In the genomic region with DNA sequence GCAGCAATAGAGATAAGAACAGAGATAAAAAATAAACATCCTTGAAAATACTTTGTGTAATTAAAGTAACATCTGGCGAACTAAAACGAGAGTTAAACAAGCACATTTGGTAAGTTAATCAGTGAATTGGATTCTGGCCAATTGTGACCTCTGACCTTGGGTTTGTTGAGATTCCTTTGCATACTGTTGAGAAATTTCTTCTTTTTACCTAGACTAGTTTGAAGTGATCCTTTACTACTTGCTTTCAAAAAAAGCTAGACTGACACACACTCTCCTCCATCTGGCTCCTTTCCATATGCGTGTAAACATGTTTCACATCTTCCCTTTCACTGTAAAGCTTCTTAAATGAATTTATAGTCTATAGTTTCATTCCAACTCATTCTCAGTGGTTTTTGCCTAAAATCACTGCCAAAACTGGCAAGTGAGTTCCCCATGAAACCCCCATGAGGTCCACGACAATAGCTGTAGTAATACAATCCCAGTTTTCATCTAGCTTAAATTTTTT, we compare ENCODE assay signal across 2 cellular contexts.
TF ChIP-seq lines count a peak whose summit lies in the region.

No MANE protein-coding gene starts in this region.

TF ChIP-seq in IMR-90, 13 proteins besides CTCF, POLR2A, EP300 and RAD21:
- TF ChIP-seq CHD1 (IDR thresholded peaks at IDR 0.05; ENCODE audit: low read depth, low read length) (no peak), MAFK (IDR thresholded peaks at IDR 0.05; ENCODE audit: low read depth, low read length) (no peak), CEBPB (IDR thresholded peaks at IDR 0.05; ENCODE audit: low read depth, low read length) (no peak), SMC3 (IDR thresholded peaks at IDR 0.05; ENCODE audit: low read depth, low read length) (no peak), FOS (IDR thresholded peaks at IDR 0.05; ENCODE audit: low read depth, low read length) (no peak), MAZ (IDR thresholded peaks at IDR 0.05; ENCODE audit: borderline replicate concordance, low read depth, low read length) (no peak), RFX5 (IDR thresholded peaks at IDR 0.05; ENCODE audit: low read depth, low read length) (no peak), BHLHE40 (IDR thresholded peaks at IDR 0.05; ENCODE audit: low read depth, low read length) (no peak), MXI1 (IDR thresholded peaks at IDR 0.05; ENCODE audit: borderline replicate concordance, low read depth, low read length) (no peak), NFE2L2 (IDR thresholded peaks at IDR 0.05; ENCODE audit: low read depth, low read length) (no peak), RCOR1 (IDR thresholded peaks at IDR 0.05; ENCODE audit: insufficient replicate concordance, low read length) (no peak)
- TF ChIP-seq, protein P1, sequence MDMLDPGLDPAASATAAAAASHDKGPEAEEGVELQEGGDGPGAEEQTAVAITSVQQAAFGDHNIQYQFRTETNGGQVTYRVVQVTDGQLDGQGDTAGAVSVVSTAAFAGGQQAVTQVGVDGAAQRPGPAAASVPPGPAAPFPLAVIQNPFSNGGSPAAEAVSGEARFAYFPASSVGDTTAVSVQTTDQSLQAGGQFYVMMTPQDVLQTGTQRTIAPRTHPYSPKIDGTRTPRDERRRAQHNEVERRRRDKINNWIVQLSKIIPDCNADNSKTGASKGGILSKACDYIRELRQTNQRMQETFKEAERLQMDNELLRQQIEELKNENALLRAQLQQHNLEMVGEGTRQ (IDR thresholded peaks at IDR 0.05; ENCODE audit: low read depth, low read length), result no peak
- TF ChIP-seq, protein P2, sequence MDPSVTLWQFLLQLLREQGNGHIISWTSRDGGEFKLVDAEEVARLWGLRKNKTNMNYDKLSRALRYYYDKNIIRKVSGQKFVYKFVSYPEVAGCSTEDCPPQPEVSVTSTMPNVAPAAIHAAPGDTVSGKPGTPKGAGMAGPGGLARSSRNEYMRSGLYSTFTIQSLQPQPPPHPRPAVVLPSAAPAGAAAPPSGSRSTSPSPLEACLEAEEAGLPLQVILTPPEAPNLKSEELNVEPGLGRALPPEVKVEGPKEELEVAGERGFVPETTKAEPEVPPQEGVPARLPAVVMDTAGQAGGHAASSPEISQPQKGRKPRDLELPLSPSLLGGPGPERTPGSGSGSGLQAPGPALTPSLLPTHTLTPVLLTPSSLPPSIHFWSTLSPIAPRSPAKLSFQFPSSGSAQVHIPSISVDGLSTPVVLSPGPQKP (IDR thresholded peaks at IDR 0.05; ENCODE audit: borderline replicate concordance, low read depth, low read length), result no peak

TF ChIP-seq in SK-N-SH, 30 proteins besides CTCF, POLR2A, EP300 and RAD21:
- TF ChIP-seq TEAD4 (IDR thresholded peaks at IDR 0.05; ENCODE audit: borderline replicate concordance, insufficient read depth), result no peak
- TF ChIP-seq RCOR1 (IDR thresholded peaks at IDR 0.05; ENCODE audit: low read length), result no peak
- TF ChIP-seq SIN3A (IDR thresholded peaks at IDR 0.05; ENCODE audit: borderline replicate concordance, low read depth, low read length), result no peak
- no peak for TF ChIP-seq POLR2AphosphoS5 (IDR thresholded peaks at IDR 0.05; ENCODE audit: low read depth, low read length)
- TF ChIP-seq MEF2A (IDR thresholded peaks at IDR 0.05; ENCODE audit: borderline replicate concordance, low read depth), result no peak
- no peak for TF ChIP-seq TAF1 (IDR thresholded peaks at IDR 0.05; ENCODE audit: borderline replicate concordance, low read depth, low read length)
